In the genomic region with DNA sequence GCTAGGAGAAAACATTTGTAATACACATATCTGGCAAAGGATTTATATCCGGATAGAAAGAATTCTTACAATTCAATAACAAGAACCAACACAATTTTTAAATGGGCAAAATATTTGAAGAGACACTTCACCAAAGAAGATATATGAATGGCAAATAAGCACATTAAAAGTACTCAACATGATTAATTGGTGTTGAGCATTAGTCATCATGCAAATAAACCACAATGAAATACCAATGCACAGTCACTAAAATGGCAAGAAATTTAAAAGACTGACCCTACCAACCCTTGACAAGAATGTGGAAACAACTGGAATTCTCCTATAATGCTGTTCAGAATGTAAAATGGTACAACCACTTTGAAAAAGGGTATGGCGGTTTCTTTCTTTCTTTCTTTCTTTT, we compare ENCODE assay signal across 12 cellular contexts. TPM values are rescaled to one million over a fixed set of nuclear protein-coding genes. Genes with fewer than 3 reads are reported as not detected.
DNase-seq lines count a peak whose midpoint lies in the region; TF ChIP-seq lines count a peak whose summit lies in the region.
"Not testable (repeated sequence)": the region's sequence is repeated elsewhere in the genome, so short reads cannot be mapped to it uniquely, and the experiment has no call there.
"Had no signal": no experiment of that assay in that cellular context is flagged by ENCODE, and none has a peak within 500 bp of the region (broad histone marks: within the 10 kb centered on the region; RNA-seq: fewer than 3 reads in every experiment).

No MANE protein-coding gene starts in this region.

- in situ Hi-C loops in mammary epithelial cell (cut with MboI; ENCODE audit: low sequenced_read_pairs in 2 of 2) = not testable (repeated sequence)

- H3K36me3 Mint-ChIP-seq in HFFc6 (ENCODE audit: low read depth) = not testable (repeated sequence)

- H3K4me1 Mint-ChIP-seq in HFFc6 (ENCODE audit: low read depth) = peaks cover 57% of the 10 kb centered on the region

- not testable (repeated sequence) for H3K4me3 Mint-ChIP-seq in HFFc6

- H3K27ac ChIP-seq in mammary epithelial cell (ENCODE audit: insufficient read depth, low read depth, low read length) = not testable (repeated sequence)
- peak overlapping the region; percentile 3 for H3K27ac ChIP-seq in epithelial cell of prostate

- not testable (repeated sequence) for H3K27ac Mint-ChIP-seq in HFFc6

- not testable (repeated sequence) for TF ChIP-seq CTCF in AG10803 (conservative IDR thresholded peaks at IDR 0.05; ENCODE audit: low read length); HFFc6 (IDR thresholded peaks at IDR 0.05); mammary epithelial cell (conservative IDR thresholded peaks at IDR 0.05 in 1 of 2, IDR thresholded peaks at IDR 0.05 in 1 of 2; ENCODE audit: extremely low read depth in 1 of 2, insufficient read depth in 1 of 2, low read depth in 1 of 2, low read length in 2 of 2); fibroblast of the aortic adventitia (IDR thresholded peaks at IDR 0.05; ENCODE audit: insufficient read depth, low read length)

- WGBS in mammary epithelial cell (ENCODE audit: low coverage, missing lambda C conversion rate) = 50% methylated on average over 2 of the region's 2 CpGs

- DNase-seq in AG10803 (ENCODE audit: low read depth) (peak; percentile 40), GM04503 (ENCODE audit: low read depth) (peak; percentile 47), HFFc6 (peak; percentile 63), RPMI7951 (ENCODE audit: low read depth) (peak; percentile 47), mammary epithelial cell (peak; percentile 22), fibroblast of the aortic adventitia (ENCODE audit: low read depth) (peak; percentile 12)
- not testable (repeated sequence) for DNase-seq in epithelial cell of prostate (ENCODE audit: low read depth, low spot score)

- dilution Hi-C loops in mammary epithelial cell (cut with HindIII; ENCODE audit: low sequenced_read_pairs) = not testable (repeated sequence)

- not testable (repeated sequence) for H3K9me3 Mint-ChIP-seq in HFFc6

- H3K36me3 ChIP-seq in mammary epithelial cell (ENCODE audit: insufficient read depth, low read length) = not testable (repeated sequence)

- not testable (repeated sequence) for H3K27me3 Mint-ChIP-seq in HFFc6 (ENCODE audit: insufficient read depth)

- BruUV-seq in mammary epithelial cell (replicated peaks; lab: Mats Ljungman, UMichigan) = not testable (repeated sequence)

- not testable (repeated sequence) for H3K27me3 ChIP-seq in mammary epithelial cell (ENCODE audit: insufficient read depth, low read length)

- intact Hi-C loops in mammary epithelial cell (cut with micrococcal nuclease) = not testable (repeated sequence)

- not testable (repeated sequence) for H3K79me2 ChIP-seq in mammary epithelial cell (ENCODE audit: insufficient read depth, low read length)

- H3K4me1 ChIP-seq in mammary epithelial cell (ENCODE audit: insufficient read depth, low read length) = not testable (repeated sequence)

- not testable (repeated sequence) for H3K4me3 ChIP-seq in AG10803 (ENCODE audit: low read length); mammary epithelial cell (replicated peaks in 1 of 3; ENCODE audit: insufficient read depth in 1 of 3, low read depth in 2 of 3, low read length in 3 of 3); fibroblast of the aortic adventitia (ENCODE audit: low read depth, low read length)

- not testable (repeated sequence) for H4K20me1 ChIP-seq in mammary epithelial cell (ENCODE audit: insufficient read depth, low read length)

- H3K9me3 ChIP-seq in mammary epithelial cell (replicated peaks; ENCODE audit: insufficient read depth, low read length) = not testable (repeated sequence)

- not testable (repeated sequence) for H3K9ac ChIP-seq in mammary epithelial cell (ENCODE audit: insufficient read depth, low read length)

- H3K4me2 ChIP-seq in mammary epithelial cell (ENCODE audit: insufficient read depth, low read depth, low read length) = not testable (repeated sequence)

- not testable (repeated sequence) for H2AFZ ChIP-seq in mammary epithelial cell (ENCODE audit: low read depth, low read length)

- CTCF ChIA-PET in mammary epithelial cell (lab: Charles Lee; ENCODE audit: low non-redundant PET) = not testable (repeated sequence)

RNA-seq across cellular contexts. Expression of a gene that starts 21.2 kb away (rescaled TPM):
- total RNA-seq in HFFc6 (2021; fragmentation: NEBNext Ultra II Directional; extraction: Animal tissue kit (Norgen Biotek cat#: 25700)) = not detected
- 1.2 and 1.3 TPM in 2 replicates for total RNA-seq in RPMI7951 (2014; rRNA removed; shearing (Covaris generic))
- total RNA-seq in mammary epithelial cell (not detected), fibroblast of the aortic adventitia (ENCODE audit: low replicate concordance) (not detected in 2 replicates)
- polyA plus RNA-seq in mammary epithelial cell = 0.49 TPM
- not detected for polyA minus RNA-seq in mammary epithelial cell
- total RNA-seq: CD4-positive, CD25-positive, alpha-beta regulatory T cell; CD8-positive, alpha-beta memory T cell; GM12878; H1 had no signal
- polyA plus RNA-seq: CD8-positive, alpha-beta memory T cell; GM12878; IgD-negative memory B cell had no signal
